ENCODE assay signal across 17 cellular contexts in the genomic region with DNA sequence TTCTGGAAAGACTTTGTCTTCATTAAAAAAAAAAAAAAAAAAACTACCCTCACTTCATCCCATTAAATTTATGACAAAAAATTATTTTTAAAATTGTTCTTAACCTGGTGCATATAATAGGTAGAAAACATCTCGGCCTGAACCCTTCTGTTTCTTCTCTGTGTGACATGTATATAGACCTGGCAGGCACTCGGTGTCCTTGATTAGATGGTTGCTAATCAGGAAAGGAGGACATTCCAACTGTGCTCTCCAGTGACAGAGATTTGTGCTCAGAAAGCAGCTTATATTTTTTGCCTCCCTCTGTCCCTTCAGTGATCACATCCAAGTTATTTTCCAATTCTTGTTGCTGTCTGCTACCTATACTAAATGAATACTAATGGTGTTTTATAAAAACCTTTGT.
DNase-seq lines count a peak whose midpoint lies in the region; ATAC-seq and TF ChIP-seq lines count a peak whose summit lies in the region.
"Had no signal": no experiment of that assay in that cellular context is flagged by ENCODE, and none has a peak within 500 bp of the region (broad histone marks: within the 10 kb centered on the region; RNA-seq: fewer than 3 reads in every experiment).

No MANE protein-coding gene starts in this region.

- H3K4me1 ChIP-seq in right cardiac atrium (ENCODE audit: control insufficient read depth, insufficient read depth, low read length) = peaks cover 2% of the 10 kb centered on the region
- H3K4me1 ChIP-seq in sigmoid colon = peaks cover 0 to 7% (median 0%) of the 10 kb centered on the region in 4 donors
- H3K4me1 ChIP-seq: BLaER1, Caco-2 had no signal

- intact Hi-C loops in Right ventricle myocardium inferior (cut with DNase I) (no loop called here), right cardiac atrium (cut with DNase I) (no loop called here), left ventricle myocardium superior (cut with micrococcal nuclease) (no loop called here), sigmoid colon (cut with DNase I) (no loop called here), left colon (cut with DNase I, micrococcal nuclease) (no loop called here)

- H3K9me3 ChIP-seq in right cardiac atrium (ENCODE audit: control insufficient read depth, low read length) (no peaks in the 10 kb centered on the region), sigmoid colon (no peaks in the 10 kb centered on the region)
- H3K9me3 ChIP-seq: BLaER1, Caco-2 had no signal

- no peak for TF ChIP-seq POLR2A in sigmoid colon (IDR thresholded peaks at IDR 0.05)

- peak in 1 of 4 donors; percentile 44 for TF ChIP-seq EP300 in sigmoid colon (IDR thresholded peaks at IDR 0.05)

- H3K27me3 ChIP-seq in right cardiac atrium (ENCODE audit: control insufficient read depth, insufficient read depth) (no peaks in the 10 kb centered on the region), sigmoid colon (no peaks in the 10 kb centered on the region)
- H3K27me3 ChIP-seq: BLaER1 had no signal

- ATAC-seq in Right ventricle myocardium inferior (peak; percentile 54), right cardiac atrium (no peak), left ventricle myocardium superior (peak; percentile 91), left colon (no peak), GM21528 (IDR thresholded peaks at IDR 0.05; ENCODE audit: low FRiP score, unreplicated experiment) (no peak)
- ATAC-seq: HCT116 had no signal

- H3K27ac ChIP-seq in right cardiac atrium (ENCODE audit: low read length) (no peak overlapping the region), sigmoid colon (peak overlapping the region in 3 of 4 donors; percentile 47 to 68 (median 60))
- H3K27ac ChIP-seq: 22Rv1, BLaER1, HL-60 had no signal

- no peaks in the 10 kb centered on the region for H3K36me3 ChIP-seq in sigmoid colon
- H3K36me3 ChIP-seq: BLaER1 had no signal

- no peak for DNase-seq in Right ventricle myocardium inferior (ENCODE audit: missing footprints)
- no peak for DNase-seq in right cardiac atrium
- peak; percentile 26 for DNase-seq in cerebellum (ENCODE audit: low spot score)
- DNase-seq in left ventricle myocardium superior = no peak
- no peak for DNase-seq in sigmoid colon
- no peak for DNase-seq in SIG-M5 (lab: John Stamatoyannopoulos, UW)
- DNase-seq in left colon = no peak
- DNase-seq: AML-193; Caco-2; CD8-positive, alpha-beta memory T cell; DND-41; GF-D8 had no signal

- H3K4me3 ChIP-seq in right cardiac atrium (ENCODE audit: low read length) (no peak overlapping the region), sigmoid colon (no peak overlapping the region)
- H3K4me3 ChIP-seq: BLaER1 had no signal

- 31% methylated on average over 2 of the region's 2 CpGs for WGBS in right cardiac atrium
- 72 to 76% methylated on average over 2 of the region's 2 CpGs for WGBS in sigmoid colon, 2 donors

- TF ChIP-seq CTCF in sigmoid colon (IDR thresholded peaks at IDR 0.05) = no peak

Comparison
In these comparisons a context has a peak if more than half of its experiments do, and no peak if none do; other contexts are left out.
1. ATAC-seq: peak in Right ventricle myocardium inferior (single experiment) and left ventricle myocardium superior (single experiment); none in right cardiac atrium (0 of 2), left colon (single experiment) and GM21528 (single experiment).